ENCODE assay signal across 19 cellular contexts in genomic region chr9:91547076-91547475, GRCh38.
A peak's percentile ranks its signal among the peaks of the same experiment; 100 is the strongest.
DNase-seq lines count a peak whose midpoint lies in the region; ATAC-seq and FAIRE-seq lines count a peak whose summit lies in the region.
"Had no signal": no experiment of that assay in that cellular context is flagged by ENCODE, and none has a peak within 500 bp of the region (broad histone marks: within the 10 kb centered on the region; RNA-seq: fewer than 3 reads in every experiment).

No MANE protein-coding gene starts in this region.

- no peak overlapping the region for H2AK5ac ChIP-seq in mesenchymal stem cell (ENCODE audit: low read length, severe bottlenecking)

- H3K4me3 ChIP-seq in mesenchymal stem cell (ENCODE audit: insufficient read depth in 1 of 2, low read depth in 1 of 2, low read length in 2 of 2) = no peak overlapping the region
- H3K4me3 ChIP-seq in Karpas-422 (ENCODE audit: low read length) = no peak overlapping the region
- H3K4me3 ChIP-seq: GM23338 had no signal

- H3K14ac ChIP-seq in mesenchymal stem cell (ENCODE audit: low read length in 2 of 2) = no peak overlapping the region

- H3K9me2 ChIP-seq in Karpas-422 (replicated peaks; ENCODE audit: insufficient read depth, low read length) = no peaks in the 10 kb centered on the region

- H3K4me2 ChIP-seq in mesenchymal stem cell (ENCODE audit: low read length, poor library complexity, severe bottlenecking) (no peak overlapping the region), Karpas-422 (ENCODE audit: low read depth, low read length, poor library complexity, severe bottlenecking) (no peak overlapping the region)
- H3K4me2 ChIP-seq: GM23338 had no signal

- no peak overlapping the region for H3K4ac ChIP-seq in mesenchymal stem cell (ENCODE audit: low read depth in 1 of 2, low read length in 2 of 2)

- H2AFZ ChIP-seq in mesenchymal stem cell (ENCODE audit: low read depth, low read length) = no peak overlapping the region
- H2AFZ ChIP-seq in Karpas-422 (ENCODE audit: low read length) = no peak overlapping the region
- H2AFZ ChIP-seq: GM23338 had no signal

- H3K27me3 ChIP-seq in mesenchymal stem cell (ENCODE audit: control insufficient read depth in 1 of 2, insufficient read depth in 1 of 2, low read length in 2 of 2) (no peaks in the 10 kb centered on the region), Karpas-422 (ENCODE audit: low read length) (no peaks in the 10 kb centered on the region)

- H4K20me1 ChIP-seq in Karpas-422 (ENCODE audit: insufficient read depth, low read depth, low read length) = no peaks in the 10 kb centered on the region

- H3K23ac ChIP-seq in mesenchymal stem cell (ENCODE audit: low read length in 2 of 2) = no peak overlapping the region

- no peak overlapping the region for H2BK12ac ChIP-seq in mesenchymal stem cell (ENCODE audit: low read length in 2 of 2)

- no peaks in the 10 kb centered on the region for H3K79me1 ChIP-seq in mesenchymal stem cell (replicated peaks; ENCODE audit: low read length, poor library complexity, severe bottlenecking)

- H2BK120ac ChIP-seq in mesenchymal stem cell (ENCODE audit: low read depth, low read length) = no peak overlapping the region

- ATAC-seq in HG03108 (IDR thresholded peaks at IDR 0.05; ENCODE audit: unreplicated experiment) = no peak
- ATAC-seq: GM23338 had no signal

- H3K9ac ChIP-seq in mesenchymal stem cell (ENCODE audit: low read length) (no peak overlapping the region), Karpas-422 (ENCODE audit: low read length) (no peak overlapping the region)

- H2BK5ac ChIP-seq in mesenchymal stem cell (ENCODE audit: low read depth, low read length, poor library complexity, severe bottlenecking) = no peak overlapping the region

- H3K27ac ChIP-seq in epithelial cell of prostate (peak overlapping the region; percentile 6), mesenchymal stem cell (ENCODE audit: low read length, poor library complexity, severe bottlenecking) (peak overlapping the region; percentile 19), Karpas-422 (ENCODE audit: low read length) (no peak overlapping the region)

- no peak overlapping the region for H4K8ac ChIP-seq in mesenchymal stem cell (ENCODE audit: low read length)

- H3K36me3 ChIP-seq in mesenchymal stem cell (ENCODE audit: control insufficient read depth in 1 of 2, insufficient read depth in 2 of 2, low read depth in 1 of 2, low read length in 2 of 2) (no peaks in the 10 kb centered on the region), Karpas-422 (ENCODE audit: insufficient read depth, low read length) (no peaks in the 10 kb centered on the region)

- H3K79me2 ChIP-seq in Karpas-422 (ENCODE audit: low read length) = no peaks in the 10 kb centered on the region

- H2BK15ac ChIP-seq in mesenchymal stem cell (ENCODE audit: low read depth, poor library complexity, severe bottlenecking) = no peak overlapping the region

- H4K91ac ChIP-seq in mesenchymal stem cell (ENCODE audit: low read length) = no peak overlapping the region

- peak; percentile 98 for FAIRE-seq in RCC 7860 (lab: Jason Lieb, UNC)

- H3K4me1 ChIP-seq in mesenchymal stem cell (ENCODE audit: control insufficient read depth, insufficient read depth, low read depth, low read length) (peaks cover 6% of the 10 kb centered on the region), Karpas-422 (ENCODE audit: low read length) (no peaks in the 10 kb centered on the region)

- DNase-seq in EH (ENCODE audit: low read depth) = peak; percentile 17
- peak; percentile 86 for DNase-seq in RCC 7860 (ENCODE audit: low spot score)
- no peak for DNase-seq in epithelial cell of prostate (ENCODE audit: low read depth, low spot score)
- DNase-seq in mesenchymal stem cell = no peak
- no peak for DNase-seq in Karpas-422
- DNase-seq in NCI-H187 treated with DMSO at 0.1 percent for 48 hours (lab: John Stamatoyannopoulos, UW) = no peak
- DNase-seq in GM19240 (ENCODE audit: insufficient read length, low spot score) = no peak
- DNase-seq: Calu3, DMS79 treated with DMSO at 0.1 percent for 48 hours, H9, MV-4-11, NCI-H1105, NCI-H1694, NCI-H2081, NCI-H2227 treated with DMSO at 0.1 percent for 48 hours, NCI-H526 treated with DMSO at 0.1 percent for 48 hours, SHP77 treated with DMSO at 0.1 percent for 48 hours had no signal

- WGBS in mesenchymal stem cell = 98% methylated on average over 2 of the region's 2 CpGs

- H3K18ac ChIP-seq in mesenchymal stem cell (ENCODE audit: low read depth in 1 of 2, low read length in 2 of 2) = no peak overlapping the region

- H3K9me3 ChIP-seq in mesenchymal stem cell (ENCODE audit: control insufficient read depth, low read length) = no peaks in the 10 kb centered on the region
- no peaks in the 10 kb centered on the region for H3K9me3 ChIP-seq in Karpas-422 (ENCODE audit: low read length)

Comparison
In these comparisons a context has a peak if more than half of its experiments do, and no peak if none do; other contexts are left out.
1. DNase-seq: peak in EH (single experiment) and RCC 7860 (single experiment); none in epithelial cell of prostate (single experiment), mesenchymal stem cell (single experiment), Karpas-422 (single experiment), NCI-H187 treated with DMSO at 0.1 percent for 48 hours (single experiment) and GM19240 (single experiment).